14 cellular contexts compared by ENCODE assay signal in genomic region chr1:52288286-52288685, GRCh38.
DNase-seq lines count a peak whose midpoint lies in the region; ATAC-seq, FAIRE-seq and TF ChIP-seq lines count a peak whose summit lies in the region.
"Had no signal": no experiment of that assay in that cellular context is flagged by ENCODE, and none has a peak within 500 bp of the region (broad histone marks: within the 10 kb centered on the region; RNA-seq: fewer than 3 reads in every experiment).

No MANE protein-coding gene starts in this region.

- H3K4me1 Mint-ChIP-seq in activated CD4-positive, alpha-beta T cell treated with anti-CD3 and anti-CD28 coated beads, Interleukin-2, amount 10 ng/mL, durations not matched to agents 24 days and 14 days: no peaks in the 10 kb centered on the region
- H3K4me1 Mint-ChIP-seq: natural killer cell had no signal

- H3K23ac ChIP-seq in IMR-90 (ENCODE audit: low read depth, low read length): 0 out of 2 replicates have a peak overlapping the region, but pooled peaks have one; percentile 11

- no peak overlapping the region for H3K27ac ChIP-seq in IMR-90 (ENCODE audit: insufficient read depth, low read length)
- H3K27ac ChIP-seq: right atrium auricular region had no signal

- H3K27me3 ChIP-seq in IMR-90 (ENCODE audit: control insufficient read depth, insufficient read depth, low read length) (no peaks in the 10 kb centered on the region), bronchial epithelial cell (ENCODE audit: control insufficient read depth, insufficient read depth, low read length) (no peaks in the 10 kb centered on the region)
- H3K27me3 ChIP-seq: right atrium auricular region had no signal

- DNase-seq in ELR (ENCODE audit: low read depth) (peak; percentile 77), IMR-90 (peak; percentile 64), bronchial epithelial cell (ENCODE audit: low read depth) (peak; percentile 9), myocyte (ENCODE audit: low read depth) (peak; percentile 4), KG1 (lab: John Stamatoyannopoulos, UW) (no peak), NCI-H345 treated with DMSO at 0.1 percent for 48 hours (lab: John Stamatoyannopoulos, UW; ENCODE audit: unreplicated experiment) (no peak)
- no peak for DNase-seq in activated CD4-positive, alpha-beta T cell treated with anti-CD3 and anti-CD28 coated beads, Interleukin-2, amount 10 ng/mL, durations not matched to agents 24 days and 14 days
- DNase-seq in stimulated activated naive CD4-positive, alpha-beta T cell treated with Interleukin-2 at 50 U/mL for 16 hours (lab: John Stamatoyannopoulos, UW): no peak
- DNase-seq: DND-41; natural killer cell; NCI-H2029 treated with DMSO at 0.1 percent for 48 hours; NK-92 treated with Interleukin-12 subunit alpha and Interleukin-12 subunit beta, amount 100 ng/mL, for 24 hours; stimulated activated CD4-positive, alpha-beta T cell treated with anti-CD3 and anti-CD28 coated beads, Interleukin-4, amount 100 ng/mL, for 24 hours had no signal

- H2BK120ac ChIP-seq in IMR-90 (ENCODE audit: low read depth, low read length): no peak overlapping the region; the same call in 1 of the 2 replicates

- H2AFZ ChIP-seq in IMR-90 (replicated peaks; ENCODE audit: low read length, poor library complexity): peak overlapping the region; percentile 51

- ATAC-seq in IMR-90 (ENCODE audit: low read depth): peak; percentile 69
- ATAC-seq: natural killer cell had no signal

- H3K79me1 ChIP-seq in IMR-90 (ENCODE audit: low read depth in 1 of 2, low read length in 2 of 2): 0 out of 4 replicates have a peak, but pooled peaks cover 0 to 3% of the 10 kb centered on the region in 2 experiments

- no peaks in the 10 kb centered on the region for H3K9me3 Mint-ChIP-seq in activated CD4-positive, alpha-beta T cell treated with anti-CD3 and anti-CD28 coated beads, Interleukin-2, amount 10 ng/mL, durations not matched to agents 24 days and 14 days
- H3K9me3 Mint-ChIP-seq: natural killer cell had no signal

- intact Hi-C loops in IMR-90 (cut with micrococcal nuclease): no loop called here
- intact Hi-C loops in activated CD4-positive, alpha-beta T cell treated with anti-CD3 and anti-CD28 coated beads, Interleukin-2, amount 10 ng/mL, durations not matched to agents 24 days and 14 days (cut with micrococcal nuclease): no loop called here

- H3K14ac ChIP-seq in IMR-90 (replicated peaks; ENCODE audit: low read depth, low read length): peak overlapping the region; percentile 13; the same call in 1 of the 2 replicates

- H3K36me3 ChIP-seq in IMR-90 (ENCODE audit: control insufficient read depth, insufficient read depth, low read length) (0 out of 2 replicates have a peak, but pooled peaks cover 1% of the 10 kb centered on the region), bronchial epithelial cell (ENCODE audit: control insufficient read depth, insufficient read depth, low read length) (no peaks in the 10 kb centered on the region)
- H3K36me3 ChIP-seq: right atrium auricular region had no signal

- in situ Hi-C loops in IMR-90 (cut with MboI; ENCODE audit: low sequenced_read_pairs): loop anchor here (25.0 kb wide), 1 partner anchor 401 kb away; the partner anchor contains the start of gene NRDC

- H3K36me3 Mint-ChIP-seq in activated CD4-positive, alpha-beta T cell treated with anti-CD3 and anti-CD28 coated beads, Interleukin-2, amount 10 ng/mL, durations not matched to agents 24 days and 14 days (ENCODE audit: low read depth): no peaks in the 10 kb centered on the region
- H3K36me3 Mint-ChIP-seq: natural killer cell had no signal

- POLR2A ChIA-PET in IMR-90 (lab: Charles Lee; ENCODE audit: unreplicated experiment): no interaction called here

- H2BK15ac ChIP-seq in IMR-90 (ENCODE audit: low read depth, low read length): no peak overlapping the region

- peak overlapping the region; percentile 25; the same call in 1 of the 2 replicates for H4K5ac ChIP-seq in IMR-90 (ENCODE audit: low read depth, low read length)

- H3K56ac ChIP-seq in IMR-90 (ENCODE audit: extremely low read depth, insufficient read depth, low read length): no peak overlapping the region

- WGBS in IMR-90 (ENCODE audit: extremely low coverage in 2 of 2, insufficient read length in 1 of 2), 2 experiments: 100% methylated on average over 2 of the region's 3 CpGs; no CpG with 5 or more reads in 1 of the 2 experiments

- no peak overlapping the region for H3K4me3 ChIP-seq in IMR-90 (ENCODE audit: insufficient read depth, low read depth, low read length)
- no peak overlapping the region for H3K4me3 ChIP-seq in bronchial epithelial cell (ENCODE audit: low read depth, low read length)
- H3K4me3 ChIP-seq: right atrium auricular region had no signal

- no peak overlapping the region for H3K18ac ChIP-seq in IMR-90 (ENCODE audit: low read depth, low read length)

- peak overlapping the region; percentile 48; the same call in 1 of the 2 replicates for H3K4ac ChIP-seq in IMR-90 (ENCODE audit: low read depth, low read length)

- TF ChIP-seq POLR2A in IMR-90 (IDR thresholded peaks at IDR 0.05; ENCODE audit: low read depth, low read length): no peak

- CTCF ChIA-PET in IMR-90 (lab: Yijun Ruan, JAX): interaction anchor here (0.5 to 1.3 kb wide), 3 partner anchors 45 to 597 kb away, joined by 3 read pairs; no protein-coding TSS in a partner anchor

- no peaks in the 10 kb centered on the region for H3K27me3 Mint-ChIP-seq in activated CD4-positive, alpha-beta T cell treated with anti-CD3 and anti-CD28 coated beads, Interleukin-2, amount 10 ng/mL, durations not matched to agents 24 days and 14 days

- H2BK20ac ChIP-seq in IMR-90 (ENCODE audit: low read depth, low read length): no peak overlapping the region

- no peak overlapping the region for H3K4me2 ChIP-seq in IMR-90 (ENCODE audit: low read depth, low read length)

- no TSS peak for BruUV-seq in IMR-90 (replicated peaks; lab: Mats Ljungman, UMichigan)

- H2AK5ac ChIP-seq in IMR-90 (ENCODE audit: low read depth, low read length): peak overlapping the region; percentile 46; the same call in 1 of the 2 replicates

- H3K4me1 ChIP-seq in IMR-90 (ENCODE audit: control insufficient read depth, insufficient read depth, low read length): 0 out of 2 replicates have a peak, but pooled peaks cover 2% of the 10 kb centered on the region
- H3K4me1 ChIP-seq: right atrium auricular region had no signal

- no peaks in the 10 kb centered on the region for H3K9me3 ChIP-seq in IMR-90 (ENCODE audit: control insufficient read depth, insufficient read depth, low read length)
- H3K9me3 ChIP-seq: right atrium auricular region had no signal

- H3K4me3 Mint-ChIP-seq in activated CD4-positive, alpha-beta T cell treated with anti-CD3 and anti-CD28 coated beads, Interleukin-2, amount 10 ng/mL, durations not matched to agents 24 days and 14 days: no peak overlapping the region
- H3K4me3 Mint-ChIP-seq: natural killer cell had no signal

- no peak overlapping the region for H3K9ac ChIP-seq in IMR-90 (ENCODE audit: low read depth, low read length)

- H2AK9ac ChIP-seq in IMR-90 (replicated peaks; ENCODE audit: low read depth, low read length, poor library complexity): no peak overlapping the region

- TF ChIP-seq RAD21 in IMR-90 (IDR thresholded peaks at IDR 0.05; ENCODE audit: low read length): no peak

- no peaks in the 10 kb centered on the region for H4K20me1 ChIP-seq in IMR-90 (ENCODE audit: insufficient read depth, low read length)

- H4K8ac ChIP-seq in IMR-90 (ENCODE audit: low read depth in 2 of 2, low read length in 2 of 2): 0 out of 4 replicates have a peak overlapping the region, but pooled peaks of 1 of the 2 experiments have one; percentile 21

- dilution Hi-C loops in IMR-90 (cut with HindIII; ENCODE audit: low sequenced_read_pairs, unreplicated experiment): no loop called here

- H3K9me1 ChIP-seq in IMR-90 (ENCODE audit: insufficient read depth, low read length): no peaks in the 10 kb centered on the region

- H2BK5ac ChIP-seq in IMR-90 (ENCODE audit: low read depth, low read length, poor library complexity, severe bottlenecking): peak overlapping the region; percentile 28

- FAIRE-seq in bronchial epithelial cell (lab: Jason Lieb, UNC): no peak

- TF ChIP-seq CTCF in IMR-90 (conservative IDR thresholded peaks at IDR 0.05; ENCODE audit: low read depth, low read length) (no peak), bronchial epithelial cell (IDR thresholded peaks at IDR 0.05; ENCODE audit: insufficient read depth, low read length, severe bottlenecking) (no peak)

- no peak overlapping the region for H4K91ac ChIP-seq in IMR-90 (ENCODE audit: insufficient read depth, low read depth, low read length)

- H3K27ac Mint-ChIP-seq in activated CD4-positive, alpha-beta T cell treated with anti-CD3 and anti-CD28 coated beads, Interleukin-2, amount 10 ng/mL, durations not matched to agents 24 days and 14 days: no peak overlapping the region
- H3K27ac Mint-ChIP-seq: natural killer cell had no signal

TF ChIP-seq in IMR-90, 13 proteins besides CTCF, POLR2A, EP300 and RAD21:
- TF ChIP-seq USF2 (IDR thresholded peaks at IDR 0.05; ENCODE audit: low read depth, low read length): peak; percentile 8; the same call in 1 of the 2 replicates
- TF ChIP-seq CEBPB (IDR thresholded peaks at IDR 0.05; ENCODE audit: low read depth, low read length): no peak
- 0 out of 2 replicates have a peak, but pooled peaks have one; percentile 11 for TF ChIP-seq FOS (IDR thresholded peaks at IDR 0.05; ENCODE audit: low read depth, low read length)

Comparison
In these comparisons a context has a peak if more than half of its experiments do, and no peak if none do; other contexts are left out.
1. DNase-seq: peak in ELR (single experiment), IMR-90 (single experiment), bronchial epithelial cell (single experiment) and myocyte (single experiment); none in KG1 (single experiment), activated CD4-positive, alpha-beta T cell treated with anti-CD3 and anti-CD28 coated beads, Interleukin-2, amount 10 ng/mL, durations not matched to agents 24 days and 14 days (single experiment), stimulated activated naive CD4-positive, alpha-beta T cell treated with Interleukin-2 at 50 U/mL for 16 hours (single experiment) and NCI-H345 treated with DMSO at 0.1 percent for 48 hours (single experiment).